In genomic region chr4:26950446-26950845, GRCh38 we compare ENCODE assay signal across 11 cellular contexts.
"Had no signal": no experiment of that assay in that cellular context is flagged by ENCODE, and none has a peak within 500 bp of the region (broad histone marks: within the 10 kb centered on the region; RNA-seq: fewer than 3 reads in every experiment).

No MANE protein-coding gene starts in this region.

- H3K27ac ChIP-seq: GM23248 had no signal

- DNase-seq: GM23248, GOT3, H7, H9, HCEC 1CT, HFFc6 had no signal

- H3K9me3 ChIP-seq: HAP-1 had no signal

- H3K9ac ChIP-seq: GM23248 had no signal

- H3K4me2 ChIP-seq: GM23338 had no signal

- H2AFZ ChIP-seq: GM23248, GM23338 had no signal

- FAIRE-seq: H1, H54 had no signal

- H3K4me3 ChIP-seq: GM23248, GM23338, HAP-1 had no signal

- H3K36me3 ChIP-seq: HAP-1 had no signal

- ATAC-seq: GM23338, HCT116 had no signal

- H3K4me1 ChIP-seq: HAP-1 had no signal
